ENCODE assay signal across 1 cellular context in genomic region chr12:128259556-128260070, GRCh38.
TF ChIP-seq lines count a peak whose summit lies in the region.

No MANE protein-coding gene starts in this region.

TF ChIP-seq in GM23338, 12 proteins besides CTCF, POLR2A, EP300 and RAD21 (continued from another document):
- TF ChIP-seq ZNF462 (CRISPR knock-in tag; IDR thresholded peaks at IDR 0.05) (no peak), EZH2 (IDR thresholded peaks at IDR 0.05; ENCODE audit: low read depth, unreplicated experiment) (no peak), STAT1 (IDR thresholded peaks at IDR 0.05; ENCODE audit: unreplicated experiment) (no peak), CREB1 (CRISPR knock-in tag; IDR thresholded peaks at IDR 0.05; ENCODE audit: low read depth) (no peak), REST (IDR thresholded peaks at IDR 0.05; ENCODE audit: unreplicated experiment) (no peak), ETS1 (IDR thresholded peaks at IDR 0.05) (no peak), ZNF331 (CRISPR knock-in tag; IDR thresholded peaks at IDR 0.05; ENCODE audit: low read depth) (no peak)
